ENCODE assay signal across 34 cellular contexts in genomic region chr9:88890546-88890945, GRCh38.
"Had no signal": no experiment of that assay in that cellular context is flagged by ENCODE, and none has a peak within 500 bp of the region (broad histone marks: within the 10 kb centered on the region; RNA-seq: fewer than 3 reads in every experiment).

No MANE protein-coding gene starts in this region.

- ATAC-seq: activated CD8-positive, alpha-beta memory T cell treated with anti-CD3 and anti-CD28 coated beads, Interleukin-2, amount 10 ng/mL, durations not matched to agents 7 days and 5 days; PC-3; Right ventricle myocardium inferior had no signal

- H3K36me3 Mint-ChIP-seq: activated CD8-positive, alpha-beta memory T cell treated with anti-CD3 and anti-CD28 coated beads, Interleukin-2, amount 10 ng/mL, durations not matched to agents 7 days and 5 days; activated naive CD4-positive, alpha-beta T cell treated with anti-CD3 and anti-CD28 coated beads, Interleukin-2, amount 50 U/mL, for 24 hours; brain had no signal

- H3K36me3 ChIP-seq: adrenal gland, MG63, Peyer's patch, WERI-Rb-1 had no signal

- DNase-seq: activated CD4-positive, alpha-beta memory T cell treated with anti-CD3 and anti-CD28 coated beads, Interleukin-2, amount 10 ng/mL, durations not matched to agents 7 days and 5 days; activated CD4-positive, alpha-beta T cell treated with anti-CD3 and anti-CD28 coated beads for 1 hour; activated CD4-positive, alpha-beta T cell treated with anti-CD3 and anti-CD28 coated beads for 48 hours; activated CD4-positive, CD25-positive, alpha-beta regulatory T cell; activated CD8-positive, alpha-beta memory T cell treated with anti-CD3 and anti-CD28 coated beads for 24 hours; activated CD8-positive, alpha-beta memory T cell treated with anti-CD3 and anti-CD28 coated beads, Interleukin-2, amount 10 ng/mL, durations not matched to agents 7 days and 5 days; activated CD8-positive, alpha-beta memory T cell treated with anti-CD3 and anti-CD28 coated beads, Interleukin-2, amount 50 U/mL, for 48 hours; activated gamma-delta T cell; activated naive CD4-positive, alpha-beta T cell treated with Interleukin-2 at 50 U/mL for 16 hours; activated T-cell treated with anti-CD3 and anti-CD28 coated beads, Interleukin-2, amount 50 U/mL, for 1 hour; adrenal gland; caudate nucleus; cerebellar nuclear complex; Karpas-422; MG63; NCI-H1092; NCI-H1436 treated with DMSO at 0.1 percent for 48 hours; NCI-H1694 treated with DMSO at 0.1 percent for 48 hours; NCI-H2029; NCI-H345; NCI-H524 treated with DMSO at 0.1 percent for 48 hours; PC-3; Peyer's patch; SIG-M5; SW 1271; T-helper 1 cell; T-helper 2 cell; T-helper 9 cell; WERI-Rb-1 had no signal

- H3K27ac ChIP-seq: adrenal gland, Peyer's patch, RWPE1, WERI-Rb-1 had no signal

- H3K4me1 Mint-ChIP-seq: activated CD4-positive, alpha-beta memory T cell treated with anti-CD3 and anti-CD28 coated beads, Interleukin-2, amount 10 ng/mL, durations not matched to agents 7 days and 5 days had no signal

- H3K9me3 Mint-ChIP-seq: activated CD4-positive, alpha-beta memory T cell treated with anti-CD3 and anti-CD28 coated beads, Interleukin-2, amount 10 ng/mL, durations not matched to agents 7 days and 5 days; activated naive CD4-positive, alpha-beta T cell treated with anti-CD3 and anti-CD28 coated beads, Interleukin-2, amount 50 U/mL, for 24 hours; activated T-helper 2 cell treated with anti-CD3 and anti-CD28 coated beads, Interferon-gamma antibody, Interleukin-2, Interleukin-4, amounts not matched to agents 10 μg/mL and 5 μg/mL and 100 μg/mL, durations not matched to agents 14 hours and 24 hours and 36 hours had no signal

- H3K4me3 Mint-ChIP-seq: activated CD4-positive, alpha-beta memory T cell treated with anti-CD3 and anti-CD28 coated beads, Interleukin-2, amount 10 ng/mL, durations not matched to agents 7 days and 5 days; activated CD8-positive, alpha-beta memory T cell treated with anti-CD3 and anti-CD28 coated beads, Interleukin-2, amount 10 ng/mL, durations not matched to agents 7 days and 5 days; activated naive CD4-positive, alpha-beta T cell treated with anti-CD3 and anti-CD28 coated beads, Interleukin-2, amount 50 U/mL, for 24 hours; brain had no signal

- H3K4me3 ChIP-seq: adrenal gland, MG63, Peyer's patch had no signal

- H3K27ac Mint-ChIP-seq: activated CD4-positive, alpha-beta memory T cell treated with anti-CD3 and anti-CD28 coated beads, Interleukin-2, amount 10 ng/mL, durations not matched to agents 7 days and 5 days; activated CD8-positive, alpha-beta memory T cell treated with anti-CD3 and anti-CD28 coated beads, Interleukin-2, amount 10 ng/mL, durations not matched to agents 7 days and 5 days; activated naive CD4-positive, alpha-beta T cell treated with anti-CD3 and anti-CD28 coated beads, Interleukin-2, amount 50 U/mL, for 24 hours; activated T-helper 2 cell treated with anti-CD3 and anti-CD28 coated beads, Interferon-gamma antibody, Interleukin-2, Interleukin-4, amounts not matched to agents 10 μg/mL and 5 μg/mL and 100 μg/mL, durations not matched to agents 14 hours and 24 hours and 36 hours; brain had no signal

- H3K9me3 ChIP-seq: adrenal gland, MG63, Peyer's patch had no signal

- H3K27me3 ChIP-seq: adrenal gland, MG63, Peyer's patch had no signal

- H3K4me1 ChIP-seq: adrenal gland, Peyer's patch had no signal
